Comparison of ENCODE assay signal across 12 cellular contexts in genomic region chr4:8905236-8905772, GRCh38. TPM values are rescaled to one million over a fixed set of nuclear protein-coding genes. Genes with fewer than 3 reads are reported as not detected.
"Had no signal": no experiment of that assay in that cellular context is flagged by ENCODE, and none has a peak within 500 bp of the region (broad histone marks: within the 10 kb centered on the region; RNA-seq: fewer than 3 reads in every experiment).

No MANE protein-coding gene starts in this region.

- H3K27ac ChIP-seq: cardiac muscle cell, thoracic aorta had no signal

- DNase-seq: activated CD4-positive, alpha-beta T cell treated with anti-CD3 and anti-CD28 coated beads, Interleukin-2, amount 50 U/mL, for 1 hour; erythroblast; hippocampal formation; mammary epithelial cell; nephron progenitor cell; stimulated activated CD4-positive, alpha-beta T cell treated with anti-CD3 and anti-CD28 coated beads, Interleukin-4, amount 100 ng/mL, for 4 hours; stimulated activated naive CD8-positive, alpha-beta T cell treated with anti-CD3 and anti-CD28 coated beads, Interleukin-15, amount 100 ng/mL, for 72 hours had no signal

- ATAC-seq: stimulated activated naive CD8-positive, alpha-beta T cell treated with anti-CD3 and anti-CD28 coated beads, Interleukin-15, amount 100 ng/mL, for 72 hours; T-helper 17 cell had no signal

- H3K36me3 ChIP-seq: cardiac muscle cell, thoracic aorta had no signal

- H3K4me3 Mint-ChIP-seq: nephron progenitor cell; stimulated activated naive CD8-positive, alpha-beta T cell treated with anti-CD3 and anti-CD28 coated beads, Interleukin-15, amount 100 ng/mL, for 72 hours; T-helper 17 cell had no signal

- H3K4me1 Mint-ChIP-seq: stimulated activated naive CD8-positive, alpha-beta T cell treated with anti-CD3 and anti-CD28 coated beads, Interleukin-15, amount 100 ng/mL, for 72 hours; T-helper 17 cell had no signal

- H3K27ac Mint-ChIP-seq: nephron progenitor cell; stimulated activated naive CD8-positive, alpha-beta T cell treated with anti-CD3 and anti-CD28 coated beads, Interleukin-15, amount 100 ng/mL, for 72 hours; T-helper 17 cell had no signal

- H3K27me3 Mint-ChIP-seq: stimulated activated naive CD8-positive, alpha-beta T cell treated with anti-CD3 and anti-CD28 coated beads, Interleukin-15, amount 100 ng/mL, for 72 hours had no signal

- H3K4me3 ChIP-seq: cardiac muscle cell, thoracic aorta had no signal

RNA-seq across cellular contexts. Expression of gene HMX1, which starts 33.7 kb away (rescaled TPM):
- total RNA-seq: cardiac muscle cell, mammary epithelial cell, mucosa of gallbladder, skeletal muscle tissue, T-helper 17 cell had no signal
- polyA plus RNA-seq: mammary epithelial cell had no signal
